In the genomic region with DNA sequence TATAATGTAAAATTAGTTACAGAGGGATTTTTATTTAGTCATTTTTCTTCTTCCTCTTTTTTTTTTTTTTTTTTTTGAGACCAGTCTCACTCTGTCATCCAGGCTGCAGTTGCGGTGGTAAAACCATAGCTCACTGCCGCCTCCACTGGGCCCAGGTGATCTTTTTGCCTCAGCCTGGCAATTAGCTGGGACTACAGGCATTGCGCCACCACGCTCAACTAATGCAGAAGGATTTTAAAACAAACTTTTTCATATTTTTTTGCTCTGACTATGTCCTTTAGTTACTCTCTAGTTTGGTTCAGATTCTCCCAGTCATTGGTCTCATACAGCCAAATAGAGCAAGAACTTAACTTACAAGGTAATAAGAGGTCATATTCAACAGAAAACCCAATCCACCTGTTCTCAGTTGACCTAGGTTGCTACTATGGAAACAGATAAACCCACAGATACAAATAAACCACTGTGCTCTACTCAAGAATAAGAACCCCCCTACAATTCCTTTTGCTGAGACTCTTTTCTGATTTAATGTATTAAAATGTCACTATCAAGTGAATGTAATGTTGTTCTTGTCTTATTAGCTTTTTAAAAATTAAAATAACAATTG, we compare ENCODE assay signal across 9 cellular contexts. TPM values are rescaled to one million over a fixed set of nuclear protein-coding genes. Genes with fewer than 3 reads are reported as not detected.
DNase-seq lines count a peak whose midpoint lies in the region; ATAC-seq and TF ChIP-seq lines count a peak whose summit lies in the region.
"Had no signal": no experiment of that assay in that cellular context is flagged by ENCODE, and none has a peak within 500 bp of the region (broad histone marks: within the 10 kb centered on the region; RNA-seq: fewer than 3 reads in every experiment).

No MANE protein-coding gene starts in this region.

- no peak for TF ChIP-seq EP300 in stomach (IDR thresholded peaks at IDR 0.05)

- no peaks in the 10 kb centered on the region for H3K36me3 ChIP-seq in stomach

- ATAC-seq in GM18505 (IDR thresholded peaks at IDR 0.05; ENCODE audit: unreplicated experiment) (peak; percentile 99), HG02759 (IDR thresholded peaks at IDR 0.05; ENCODE audit: unreplicated experiment) (peak; percentile 97), HG03196 (IDR thresholded peaks at IDR 0.05; ENCODE audit: unreplicated experiment) (no peak)
- ATAC-seq in effector memory CD8-positive, alpha-beta T cell (replicated peaks) = peak; percentile 88

- intact Hi-C loops in stomach (cut with DNase I; ENCODE audit: low total_unique reads) = no loop called here

- H3K27me3 ChIP-seq in stomach = no peaks in the 10 kb centered on the region

- H3K9me3 Mint-ChIP-seq in effector memory CD8-positive, alpha-beta T cell = no peaks in the 10 kb centered on the region

- 55 to 69% (median 67%) methylated on average over 4 of the region's 4 CpGs for WGBS in stomach, 5 donors

- H3K27ac ChIP-seq in stomach = no peak overlapping the region

- H3K27me3 Mint-ChIP-seq in effector memory CD8-positive, alpha-beta T cell = no peaks in the 10 kb centered on the region
- H3K27me3 Mint-ChIP-seq: activated naive CD8-positive, alpha-beta T cell had no signal

- no peak overlapping the region for H3K27ac Mint-ChIP-seq in effector memory CD8-positive, alpha-beta T cell
- H3K27ac Mint-ChIP-seq: activated naive CD8-positive, alpha-beta T cell had no signal

- H3K4me1 Mint-ChIP-seq in effector memory CD8-positive, alpha-beta T cell (ENCODE audit: low read depth in 2 of 2) = no peaks in the 10 kb centered on the region

- TF ChIP-seq POLR2A in GM18505 (IDR thresholded peaks at IDR 0.05; ENCODE audit: borderline replicate concordance, extremely low read depth, insufficient read depth, insufficient read length) (no peak), stomach (IDR thresholded peaks at IDR 0.05) (no peak)

- H3K9me3 ChIP-seq in stomach = no peaks in the 10 kb centered on the region

- peak in 1 of 7 experiments; percentile 14 for TF ChIP-seq CTCF in stomach (IDR thresholded peaks at IDR 0.05)

- H3K4me3 ChIP-seq in stomach = no peak overlapping the region

- H3K4me1 ChIP-seq in stomach = no peaks in the 10 kb centered on the region

- H3K36me3 Mint-ChIP-seq in effector memory CD8-positive, alpha-beta T cell (ENCODE audit: insufficient read depth) = no peaks in the 10 kb centered on the region
- H3K36me3 Mint-ChIP-seq: activated naive CD8-positive, alpha-beta T cell had no signal

- DNase-seq in NOMO-1 treated with dmso at 0.1 percent for 144 hours (lab: John Stamatoyannopoulos, UW; ENCODE audit: unreplicated experiment) (peak; percentile 29), stomach (peak; percentile 28), hippocampal formation (lab: John Stamatoyannopoulos, UW) (no peak), iPS-NIHi11 (ENCODE audit: low spot score) (no peak)
- peak in 2 of 3 experiments; percentile 13 to 22 for DNase-seq in effector memory CD8-positive, alpha-beta T cell

- H3K4me3 Mint-ChIP-seq in effector memory CD8-positive, alpha-beta T cell = no peak overlapping the region
- H3K4me3 Mint-ChIP-seq: activated naive CD8-positive, alpha-beta T cell had no signal

RNA-seq across cellular contexts. Expression of gene TTC39B, which starts 50.1 kb away (rescaled TPM):
- total RNA-seq in stomach = 10 to 100 TPM in 3 of 5 donors, 1 to 10 TPM in 2; 4.7 to 35.4 (median 14.2) TPM
- polyA plus RNA-seq in stomach = 1 to 10 TPM; 2.0 to 4.7 (median 3.5) TPM

Comparison
In these comparisons a context has a peak if more than half of its experiments do, and no peak if none do; other contexts are left out.
1. DNase-seq: peak in NOMO-1 treated with dmso at 0.1 percent for 144 hours (single experiment), effector memory CD8-positive, alpha-beta T cell (2 of 3) and stomach (single experiment); none in hippocampal formation (0 of 2) and iPS-NIHi11 (single experiment).